ENCODE assay signal across 8 cellular contexts in genomic region chr16:67968440-67969285, GRCh38. TPM values are rescaled to one million over a fixed set of nuclear protein-coding genes. Genes with fewer than 3 reads are reported as not detected.
DNase-seq lines count a peak whose midpoint lies in the region; ATAC-seq and TF ChIP-seq lines count a peak whose summit lies in the region.

Gene SLC12A4 (minus strand): TSS chr16:67968637. CDS start chr16:67968553, 84 bp downstream.

- in situ Hi-C loops in Caki2 (cut with HindIII; ENCODE audit: low pct_unique_long_range_greater_than_20kb, low sequenced_read_pairs), result no loop called here

- DNase-seq in Caki2 (ENCODE audit: low read depth), result peak; percentile 72
- DNase-seq in HuH-7.5 (ENCODE audit: low spot score), result peak; percentile 98
- DNase-seq in T-helper 1 cell, result peak; percentile 77 to 86 (median 80)
- peak; percentile 92 for DNase-seq in adipocyte (ENCODE audit: low read depth)
- peak; percentile 96 for DNase-seq in cardiac septum (ENCODE audit: low spot score)
- DNase-seq in posterior vena cava (ENCODE audit: low spot score), result peak; percentile 96
- peak; percentile 92 for DNase-seq in upper lobe of right lung

- peak within 1 kb of the TSS; percentile 92 for H3K4me3 ChIP-seq in adipocyte (ENCODE audit: low read length)
- peak within 1 kb of the TSS; percentile 95 for H3K4me3 ChIP-seq in upper lobe of right lung

- peak within 1 kb of the TSS; percentile 97 for H3K9ac ChIP-seq in adipocyte (ENCODE audit: low read length)

- H3K4me1 ChIP-seq in adipocyte (ENCODE audit: control insufficient read depth, insufficient read depth, low read length) (peaks cover 41% of the 10 kb centered on the region), upper lobe of right lung (peaks cover 38% of the 10 kb centered on the region)

- H3K36me3 ChIP-seq in adipocyte (ENCODE audit: control insufficient read depth, insufficient read depth, low read length, severe bottlenecking) (no peaks in the 10 kb centered on the region), upper lobe of right lung (peaks cover 3% of the 10 kb centered on the region)

- H3K27me3 ChIP-seq in adipocyte (replicated peaks; ENCODE audit: control insufficient read depth, insufficient read depth, low read length), result no peaks in the 10 kb centered on the region
- H3K27me3 ChIP-seq in upper lobe of right lung, result no peaks in the 10 kb centered on the region

- H3K9me3 ChIP-seq in adipocyte (ENCODE audit: control insufficient read depth, low read length) (no peaks in the 10 kb centered on the region), upper lobe of right lung (no peaks in the 10 kb centered on the region)

- peak within 1 kb of the TSS; percentile 96 for H3K27ac ChIP-seq in upper lobe of right lung

- TF ChIP-seq CTCF in upper lobe of right lung (IDR thresholded peaks at IDR 0.05), result no peak

- ATAC-seq in GM21447 (IDR thresholded peaks at IDR 0.05; ENCODE audit: unreplicated experiment) (peak; percentile 76), upper lobe of right lung (peak; percentile 93)

- intact Hi-C loops in cardiac septum (cut with DNase I) (no loop called here), posterior vena cava (cut with DNase I) (no loop called here), upper lobe of right lung (cut with DNase I) (no loop called here)

RNA-seq across cellular contexts. Expression of gene SLC12A4, which starts in this region (rescaled TPM):
- 19.8 and 49.8 TPM in 2 replicates for total RNA-seq in Caki2 (2014; rRNA removed; shearing (Covaris generic); ENCODE audit: low replicate concordance)
- total RNA-seq in cardiac septum, result 121 TPM
- 10 to 100 TPM; 82.6 to 90.1 TPM for total RNA-seq in posterior vena cava
- total RNA-seq in upper lobe of right lung, result 102 TPM

Comparison
In these comparisons a context has a peak if more than half of its experiments do, and no peak if none do; other contexts are left out.
1. Peak in every context shown above with its lines: DNase-seq, ATAC-seq, H3K4me3 ChIP-seq and H3K27ac ChIP-seq.